In the genomic region with DNA sequence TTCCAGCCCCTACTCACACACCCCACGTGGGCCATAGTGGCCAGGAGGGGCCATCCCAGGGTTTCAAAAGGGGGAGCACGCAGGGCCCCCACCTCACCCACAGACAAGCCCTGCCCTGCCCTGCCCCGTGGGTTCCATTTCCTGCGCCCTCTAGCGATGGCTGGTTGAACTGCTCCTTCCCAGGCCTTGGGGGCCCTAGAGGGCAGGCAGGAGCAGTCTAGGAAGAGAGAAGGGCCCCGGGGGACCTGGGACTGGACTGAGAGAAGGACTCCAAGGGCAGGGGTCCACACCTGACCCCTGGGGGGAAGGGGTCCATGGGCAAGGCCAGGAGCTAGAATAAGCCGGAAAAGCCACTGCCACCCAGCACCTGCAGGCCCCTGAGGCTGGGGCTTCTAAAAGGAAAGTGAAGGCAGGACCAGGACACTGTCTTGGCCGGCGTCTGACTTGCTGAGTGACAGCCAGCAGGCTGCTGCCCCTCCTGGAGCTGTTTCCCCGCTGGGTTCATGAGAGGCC, we compare ENCODE assay signal across 8 cellular contexts.
A peak's percentile ranks its signal among the peaks of the same experiment; 100 is the strongest.
DNase-seq lines count a peak whose midpoint lies in the region; ATAC-seq and TF ChIP-seq lines count a peak whose summit lies in the region.

No MANE protein-coding gene starts in this region.

- no peaks in the 10 kb centered on the region for H4K20me1 ChIP-seq in SU-DHL-6 (ENCODE audit: low read depth, low read length)

- H3F3A ChIP-seq in SU-DHL-6 (ENCODE audit: insufficient read depth) = no peaks in the 10 kb centered on the region

- H3K9ac ChIP-seq in SU-DHL-6 (ENCODE audit: low read length) = no peak overlapping the region

- H3K4me3 ChIP-seq in SU-DHL-6 (ENCODE audit: insufficient read depth, low read length, poor library complexity, severe bottlenecking) = no peak overlapping the region

- H2AFZ ChIP-seq in SU-DHL-6 (ENCODE audit: low read depth, low read length, severe bottlenecking) = no peak overlapping the region

- no peaks in the 10 kb centered on the region for H3K9me2 ChIP-seq in SU-DHL-6 (replicated peaks; ENCODE audit: insufficient read depth, low read length)

- H3K36me3 ChIP-seq in SU-DHL-6 (ENCODE audit: low read length) = no peaks in the 10 kb centered on the region

- no peaks in the 10 kb centered on the region for H3K27me3 ChIP-seq in SU-DHL-6 (ENCODE audit: low read length)

- ATAC-seq in GM19438 (IDR thresholded peaks at IDR 0.05; ENCODE audit: low read depth, unreplicated experiment) (peak; percentile 85), HG03460 (IDR thresholded peaks at IDR 0.05; ENCODE audit: unreplicated experiment) (peak; percentile 75)

- peak; percentile 90 for TF ChIP-seq CTCF in SU-DHL-6 (IDR thresholded peaks at IDR 0.05; ENCODE audit: insufficient read depth, low read length, poor library complexity, severe bottlenecking)

- H3K27ac ChIP-seq in SU-DHL-6 (ENCODE audit: low read depth, low read length) = no peak overlapping the region

- H3K79me2 ChIP-seq in SU-DHL-6 (ENCODE audit: insufficient read depth, low read length) = no peaks in the 10 kb centered on the region

- H3K9me3 ChIP-seq in SU-DHL-6 (ENCODE audit: insufficient read depth, low read length) = no peaks in the 10 kb centered on the region

- peak; percentile 16 for DNase-seq in DMS114 treated with DMSO at 0.1 percent for 48 hours (lab: John Stamatoyannopoulos, UW; ENCODE audit: unreplicated experiment)
- DNase-seq in activated naive CD8-positive, alpha-beta T cell treated with anti-CD3 and anti-CD28 coated beads, Interleukin-2, amount 50 U/mL, for 16 hours (ENCODE audit: low read depth, low spot score) = peak; percentile 25
- DNase-seq in hepatic stellate cell (ENCODE audit: low spot score) = peak; percentile 84
- DNase-seq in stimulated activated CD4-positive, alpha-beta T cell treated with anti-CD3 and anti-CD28 coated beads, Interleukin-15, amount 100 ng/mL, for 1 hour (ENCODE audit: low read depth in 1 of 2, low spot score in 1 of 2) = peak; percentile 27 to 55
- DNase-seq in NCI-H2081 treated with DMSO at 0.1 percent for 48 hours (lab: John Stamatoyannopoulos, UW) = no peak

- H3K4me2 ChIP-seq in SU-DHL-6 (ENCODE audit: low read depth, low read length, poor library complexity, severe bottlenecking) = no peak overlapping the region
